In genomic region chr10:89701238-89702120, GRCh38 we compare ENCODE assay signal across 8 cellular contexts. TPM values are rescaled to one million over a fixed set of nuclear protein-coding genes. Genes with fewer than 3 reads are reported as not detected.
A peak's percentile ranks its signal among the peaks of the same experiment; 100 is the strongest.
DNase-seq lines count a peak whose midpoint lies in the region; ATAC-seq, FAIRE-seq and TF ChIP-seq lines count a peak whose summit lies in the region.

A gene with protein sequence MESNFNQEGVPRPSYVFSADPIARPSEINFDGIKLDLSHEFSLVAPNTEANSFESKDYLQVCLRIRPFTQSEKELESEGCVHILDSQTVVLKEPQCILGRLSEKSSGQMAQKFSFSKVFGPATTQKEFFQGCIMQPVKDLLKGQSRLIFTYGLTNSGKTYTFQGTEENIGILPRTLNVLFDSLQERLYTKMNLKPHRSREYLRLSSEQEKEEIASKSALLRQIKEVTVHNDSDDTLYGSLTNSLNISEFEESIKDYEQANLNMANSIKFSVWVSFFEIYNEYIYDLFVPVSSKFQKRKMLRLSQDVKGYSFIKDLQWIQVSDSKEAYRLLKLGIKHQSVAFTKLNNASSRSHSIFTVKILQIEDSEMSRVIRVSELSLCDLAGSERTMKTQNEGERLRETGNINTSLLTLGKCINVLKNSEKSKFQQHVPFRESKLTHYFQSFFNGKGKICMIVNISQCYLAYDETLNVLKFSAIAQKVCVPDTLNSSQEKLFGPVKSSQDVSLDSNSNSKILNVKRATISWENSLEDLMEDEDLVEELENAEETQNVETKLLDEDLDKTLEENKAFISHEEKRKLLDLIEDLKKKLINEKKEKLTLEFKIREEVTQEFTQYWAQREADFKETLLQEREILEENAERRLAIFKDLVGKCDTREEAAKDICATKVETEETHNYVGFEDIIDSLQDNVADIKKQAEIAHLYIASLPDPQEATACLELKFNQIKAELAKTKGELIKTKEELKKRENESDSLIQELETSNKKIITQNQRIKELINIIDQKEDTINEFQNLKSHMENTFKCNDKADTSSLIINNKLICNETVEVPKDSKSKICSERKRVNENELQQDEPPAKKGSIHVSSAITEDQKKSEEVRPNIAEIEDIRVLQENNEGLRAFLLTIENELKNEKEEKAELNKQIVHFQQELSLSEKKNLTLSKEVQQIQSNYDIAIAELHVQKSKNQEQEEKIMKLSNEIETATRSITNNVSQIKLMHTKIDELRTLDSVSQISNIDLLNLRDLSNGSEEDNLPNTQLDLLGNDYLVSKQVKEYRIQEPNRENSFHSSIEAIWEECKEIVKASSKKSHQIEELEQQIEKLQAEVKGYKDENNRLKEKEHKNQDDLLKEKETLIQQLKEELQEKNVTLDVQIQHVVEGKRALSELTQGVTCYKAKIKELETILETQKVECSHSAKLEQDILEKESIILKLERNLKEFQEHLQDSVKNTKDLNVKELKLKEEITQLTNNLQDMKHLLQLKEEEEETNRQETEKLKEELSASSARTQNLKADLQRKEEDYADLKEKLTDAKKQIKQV (N-terminal part only) (plus strand): TSS chr10:89701590. CDS start chr10:89705295, 3,705 bp downstream.

- peak within 1 kb of the TSS; percentile 89 for H3K27ac Mint-ChIP-seq in Caco-2 (ENCODE audit: unreplicated experiment)
- H3K27ac Mint-ChIP-seq in effector memory CD8-positive, alpha-beta T cell, result peak within 1 kb of the TSS; percentile 97 to 98

- CTCF ChIA-PET in Caco-2 (lab: Charles Lee), result interaction anchor here (0.7 to 1.5 kb wide), 5 partner anchors 10 to 92 kb away, joined by 3 to 28 read pairs (median 6); no protein-coding TSS in a partner anchor

- H3K4me3 ChIP-seq in Caco-2 (ENCODE audit: low read depth, low read length), result peak within 1 kb of the TSS; percentile 78

- TF ChIP-seq CTCF in Caco-2 (IDR thresholded peaks at IDR 0.05; ENCODE audit: insufficient read depth in 1 of 2, low read depth in 1 of 2, low read length in 1 of 2, severe bottlenecking in 1 of 2, unreplicated experiment in 1 of 2), result peak in 1 of 2 experiments; percentile 63

- peaks cover 31% of the 10 kb centered on the region for H3K4me1 Mint-ChIP-seq in Caco-2 (ENCODE audit: low read depth, unreplicated experiment)
- peaks cover 20 to 21% of the 10 kb centered on the region in 2 donors for H3K4me1 Mint-ChIP-seq in effector memory CD8-positive, alpha-beta T cell (ENCODE audit: low read depth in 2 of 2)

- peak; percentile 94 for ATAC-seq in GM21367 (IDR thresholded peaks at IDR 0.05; ENCODE audit: unreplicated experiment)
- peak; percentile 93 for ATAC-seq in effector memory CD8-positive, alpha-beta T cell (replicated peaks)

- H3K36me3 Mint-ChIP-seq in Caco-2 (ENCODE audit: insufficient read depth, unreplicated experiment), result peaks cover 22% of the 10 kb centered on the region
- H3K36me3 Mint-ChIP-seq in effector memory CD8-positive, alpha-beta T cell (ENCODE audit: insufficient read depth), result peaks cover 17% of the 10 kb centered on the region

- no peaks in the 10 kb centered on the region for H3K36me3 ChIP-seq in Caco-2 (ENCODE audit: control insufficient read depth, insufficient read depth, low read length)

- peak; percentile 96 for FAIRE-seq in HTR-8/SVneo (lab: Jason Lieb, UNC)

- no peaks in the 10 kb centered on the region for H3K27me3 ChIP-seq in Caco-2 (replicated peaks; ENCODE audit: control insufficient read depth, insufficient read depth, low read length)

- no peaks in the 10 kb centered on the region for H3K27me3 Mint-ChIP-seq in Caco-2 (ENCODE audit: insufficient read depth, unreplicated experiment)
- H3K27me3 Mint-ChIP-seq in effector memory CD8-positive, alpha-beta T cell, result no peaks in the 10 kb centered on the region

- POLR2A ChIA-PET in Caco-2 (lab: Charles Lee), result interaction anchor here (0.6 to 1.5 kb wide), 12 partner anchors 15 to 350 kb away, joined by 3 to 54 read pairs (median 4); no protein-coding TSS in a partner anchor

- BruUV-seq in Caco-2 (replicated peaks; lab: Mats Ljungman, UMichigan), result TSS peak; percentile 79

- H3K4me3 Mint-ChIP-seq in Caco-2 (ENCODE audit: unreplicated experiment), result peak within 1 kb of the TSS; percentile 88
- peak within 1 kb of the TSS; percentile 93 to 98 for H3K4me3 Mint-ChIP-seq in effector memory CD8-positive, alpha-beta T cell

- peaks cover 6% of the 10 kb centered on the region for H3K4me1 ChIP-seq in Caco-2

- no peaks in the 10 kb centered on the region for H3K9me3 Mint-ChIP-seq in Caco-2 (ENCODE audit: unreplicated experiment)
- no peaks in the 10 kb centered on the region for H3K9me3 Mint-ChIP-seq in effector memory CD8-positive, alpha-beta T cell

- peak; percentile 97 to 98 for DNase-seq in Caco-2
- peak; percentile 96 for DNase-seq in HTR-8/SVneo (ENCODE audit: insufficient read length, low spot score)
- DNase-seq in NOMO-1 treated with DMSO at 0.1 percent for 48 hours (lab: John Stamatoyannopoulos, UW; ENCODE audit: unreplicated experiment), result peak; percentile 98
- peak; percentile 86 to 92 for DNase-seq in activated CD8-positive, alpha-beta memory T cell treated with anti-CD3 and anti-CD28 coated beads for 4 hours (ENCODE audit: low read depth in 2 of 2)
- DNase-seq in effector memory CD8-positive, alpha-beta T cell, result peak; percentile 94 to 95 (median 94)
- DNase-seq in medulla oblongata (ENCODE audit: extremely low spot score), result peak; percentile 98
- peak; percentile 88 for DNase-seq in stimulated activated CD8-positive, alpha-beta memory T cell treated with anti-CD3 and anti-CD28 coated beads, Interleukin-12 subunit alpha, Interleukin-12 subunit beta, amount 100 ng/mL, for 1 hour (ENCODE audit: low read depth)

- H3K9me3 ChIP-seq in Caco-2, result no peaks in the 10 kb centered on the region

- intact Hi-C loops in Caco-2 (cut with micrococcal nuclease; ENCODE audit: unreplicated experiment), result loop anchor here (1.0 to 10.0 kb wide), 7 partner anchors 33 to 447 kb away; partner anchors contain the start of gene LIPA

RNA-seq across cellular contexts. Expression of the gene that starts here (rescaled TPM):
- total RNA-seq in Caco-2 (2022), result 43.2 and 43.9 TPM in 2 replicates

Comparison
In these comparisons a context has a peak if more than half of its experiments do, and no peak if none do; other contexts are left out.
1. Peak in every context shown above with its lines: DNase-seq, ATAC-seq and H3K4me3 ChIP-seq.